In genomic region chr1:186152227-186152944, GRCh38 we compare ENCODE assay signal across 11 cellular contexts.
A peak's percentile ranks its signal among the peaks of the same experiment; 100 is the strongest.
DNase-seq lines count a peak whose midpoint lies in the region; FAIRE-seq and TF ChIP-seq lines count a peak whose summit lies in the region.
"Had no signal": no experiment of that assay in that cellular context is flagged by ENCODE, and none has a peak within 500 bp of the region (broad histone marks: within the 10 kb centered on the region; RNA-seq: fewer than 3 reads in every experiment).

No MANE protein-coding gene starts in this region.

- peak; percentile 45 for DNase-seq in AG04449 (ENCODE audit: low read depth, low spot score)
- peak; percentile 72 for DNase-seq in HT1080 (ENCODE audit: low read depth)
- peak; percentile 64 for DNase-seq in astrocyte of the hippocampus (ENCODE audit: low read depth, low spot score)
- DNase-seq in kidney tubule cell (ENCODE audit: low spot score): peak; percentile 25
- DNase-seq in germinal center (ENCODE audit: low spot score): no peak
- DNase-seq in GM19239 (ENCODE audit: insufficient read length, low spot score): no peak
- no peak for DNase-seq in RCC 7860 (ENCODE audit: low spot score)
- DNase-seq in NCI-H2171 treated with DMSO at 0.1 percent for 48 hours (lab: John Stamatoyannopoulos, UW): no peak
- DNase-seq: Karpas-422, NCI-H82 had no signal

- POLR2A ChIA-PET in AG04449 (lab: Yijun Ruan, JAX): interaction anchor here (0.8 kb wide), 1 partner anchor 55 kb away, joined by 3 read pairs; no protein-coding TSS in a partner anchor

- FAIRE-seq in GM19239 (lab: Jason Lieb, UNC) (no peak), RCC 7860 (lab: Jason Lieb, UNC) (no peak)

- CTCF ChIA-PET in AG04449 (lab: Yijun Ruan, JAX): interaction anchor here (0.8 to 1.2 kb wide), 3 partner anchors 12 to 339 kb away, joined by 3 to 5 read pairs (median 4); no protein-coding TSS in a partner anchor

- TF ChIP-seq CTCF in AG04449 (IDR thresholded peaks at IDR 0.05; ENCODE audit: insufficient read depth, low read length, missing control alignments): no peak

- no peak overlapping the region for H3K4me3 ChIP-seq in AG04449 (ENCODE audit: low read depth, low read length)
- H3K4me3 ChIP-seq: coronary artery had no signal

Comparison
In these comparisons a context has a peak if more than half of its experiments do, and no peak if none do; other contexts are left out.
1. DNase-seq: peak in AG04449 (single experiment), HT1080 (single experiment), astrocyte of the hippocampus (single experiment) and kidney tubule cell (single experiment); none in germinal center (single experiment), GM19239 (single experiment), RCC 7860 (single experiment) and NCI-H2171 treated with DMSO at 0.1 percent for 48 hours (single experiment).